In the genomic region with DNA sequence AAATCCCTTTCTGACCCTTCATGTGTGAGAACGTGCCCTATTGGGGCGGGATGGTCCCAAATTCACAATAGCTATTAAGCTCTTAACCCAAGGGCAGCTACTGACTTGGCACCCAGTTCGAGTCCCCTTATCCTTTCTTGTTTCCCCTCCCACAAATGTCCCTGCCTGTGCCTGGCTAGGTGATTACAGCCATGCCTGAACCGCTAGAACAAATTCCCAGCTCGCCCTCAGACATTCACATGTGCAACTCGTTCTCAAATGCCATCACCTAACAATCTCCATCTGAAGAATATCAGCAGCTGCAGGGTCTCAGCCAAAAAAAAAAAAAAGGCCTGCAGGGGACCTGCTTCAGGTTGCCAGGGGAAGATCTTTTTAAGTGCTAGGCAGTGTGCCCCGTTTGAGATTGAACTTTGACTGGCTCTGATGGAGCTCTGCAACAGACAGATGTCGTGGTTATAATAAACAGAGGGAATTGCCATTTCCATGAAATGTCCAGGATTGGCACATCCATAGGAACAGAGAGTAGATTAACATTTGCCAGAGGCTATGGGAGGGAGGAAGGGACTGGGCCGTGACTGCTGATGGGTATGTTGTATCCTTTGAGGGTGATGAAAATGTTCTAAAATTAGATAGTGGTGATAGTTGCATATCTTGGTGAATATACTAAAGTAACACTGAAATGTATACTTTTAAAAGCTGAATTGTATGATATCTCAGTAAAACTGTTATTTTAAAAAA, we compare ENCODE assay signal across 1 cellular context.
TF ChIP-seq lines count a peak whose summit lies in the region.

No MANE protein-coding gene starts in this region.

TF ChIP-seq in IMR-90, 13 proteins besides CTCF, POLR2A, EP300 and RAD21:
- TF ChIP-seq CEBPB (IDR thresholded peaks at IDR 0.05; ENCODE audit: low read depth, low read length) (no peak), USF2 (IDR thresholded peaks at IDR 0.05; ENCODE audit: low read depth, low read length) (no peak), BHLHE40 (IDR thresholded peaks at IDR 0.05; ENCODE audit: low read depth, low read length) (no peak), ELK1 (IDR thresholded peaks at IDR 0.05; ENCODE audit: borderline replicate concordance, low read depth, low read length) (no peak), MAZ (IDR thresholded peaks at IDR 0.05; ENCODE audit: borderline replicate concordance, low read depth, low read length) (no peak), RCOR1 (IDR thresholded peaks at IDR 0.05; ENCODE audit: insufficient replicate concordance, low read length) (no peak), FOS (IDR thresholded peaks at IDR 0.05; ENCODE audit: low read depth, low read length) (no peak), CHD1 (IDR thresholded peaks at IDR 0.05; ENCODE audit: low read depth, low read length) (no peak), MXI1 (IDR thresholded peaks at IDR 0.05; ENCODE audit: borderline replicate concordance, low read depth, low read length) (no peak), NFE2L2 (IDR thresholded peaks at IDR 0.05; ENCODE audit: low read depth, low read length) (no peak), RFX5 (IDR thresholded peaks at IDR 0.05; ENCODE audit: low read depth, low read length) (no peak), SMC3 (IDR thresholded peaks at IDR 0.05; ENCODE audit: low read depth, low read length) (no peak), MAFK (IDR thresholded peaks at IDR 0.05; ENCODE audit: low read depth, low read length) (no peak)
